8 cellular contexts compared by ENCODE assay signal in genomic region chr1:230105754-230106625, GRCh38. TPM values are rescaled to one million over a fixed set of nuclear protein-coding genes. Genes with fewer than 3 reads are reported as not detected.
DNase-seq lines count a peak whose midpoint lies in the region; ATAC-seq lines count a peak whose summit lies in the region.

No MANE protein-coding gene starts in this region.

- no peak for DNase-seq in activated naive CD4-positive, alpha-beta T cell treated with anti-CD3 and anti-CD28 coated beads, Interleukin-2, amount 50 U/mL, for 72 hours (ENCODE audit: low spot score in 2 of 2)
- DNase-seq in left lobe of liver (ENCODE audit: low spot score) (peak; percentile 77), NCI-H345 treated with DMSO at 0.1 percent for 48 hours (lab: John Stamatoyannopoulos, UW; ENCODE audit: unreplicated experiment) (no peak), NCI-H1417 (lab: John Stamatoyannopoulos, UW) (no peak)
- DNase-seq in activated effector memory CD4-positive, alpha-beta T cell treated with anti-CD3 and anti-CD28 coated beads, Interleukin-2, amount 50 U/mL, for 16 hours, result no peak

- no peaks in the 10 kb centered on the region for H3K9me3 Mint-ChIP-seq in activated naive CD4-positive, alpha-beta T cell treated with anti-CD3 and anti-CD28 coated beads, Interleukin-2, amount 50 U/mL, for 72 hours

- ATAC-seq in GM18907 (IDR thresholded peaks at IDR 0.05; ENCODE audit: unreplicated experiment) (peak; percentile 37), HG03460 (IDR thresholded peaks at IDR 0.05; ENCODE audit: unreplicated experiment) (peak; percentile 18), left lobe of liver (peak; percentile 64), HG03095 (IDR thresholded peaks at IDR 0.05; ENCODE audit: unreplicated experiment) (no peak)
- peak; percentile 7 to 25 for ATAC-seq in activated naive CD4-positive, alpha-beta T cell treated with anti-CD3 and anti-CD28 coated beads, Interleukin-2, amount 50 U/mL, for 72 hours

- H3K36me3 Mint-ChIP-seq in activated naive CD4-positive, alpha-beta T cell treated with anti-CD3 and anti-CD28 coated beads, Interleukin-2, amount 50 U/mL, for 72 hours, result peaks cover 4 to 26% of the 10 kb centered on the region in 2 donors

- peak overlapping the region; percentile 93 to 98 for H3K27ac Mint-ChIP-seq in activated naive CD4-positive, alpha-beta T cell treated with anti-CD3 and anti-CD28 coated beads, Interleukin-2, amount 50 U/mL, for 72 hours

RNA-seq across cellular contexts. Expression of gene GALNT2, which starts 39.0 kb away (rescaled TPM):
- total RNA-seq in activated naive CD4-positive, alpha-beta T cell treated with anti-CD3 and anti-CD28 coated beads, Interleukin-2, amount 50 U/mL, for 72 hours, result 10 to 100 TPM; 58.9 to 88.0 TPM
- 83.7 TPM for total RNA-seq in left lobe of liver
